ENCODE assay signal across 8 cellular contexts in the genomic region with DNA sequence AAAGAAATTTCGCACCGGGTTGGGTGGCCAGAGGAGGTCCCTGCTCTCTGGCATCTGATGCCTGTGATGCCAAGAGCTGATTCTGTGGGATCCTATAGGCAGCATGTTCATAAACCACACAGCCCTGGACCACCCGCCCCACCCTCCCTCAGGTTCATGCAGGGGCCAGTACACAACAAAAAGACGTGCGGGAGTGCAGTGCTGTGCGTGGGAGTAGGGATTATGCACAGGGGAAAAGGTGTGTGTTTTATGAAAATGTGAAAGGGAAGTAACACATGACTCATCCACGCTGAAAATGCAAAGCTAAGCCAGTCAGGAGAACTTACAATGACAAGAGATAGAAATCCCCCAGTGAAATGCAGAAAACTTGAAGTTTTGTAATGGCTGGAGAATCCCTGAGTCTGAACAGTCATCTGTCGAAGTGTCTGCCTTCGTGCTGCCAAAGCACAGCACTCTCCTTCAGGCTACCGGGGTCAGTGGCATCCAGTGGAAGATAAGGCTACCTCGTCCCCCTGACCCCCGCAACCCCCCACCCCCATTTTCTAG. TPM values are rescaled to one million over a fixed set of nuclear protein-coding genes. Genes with fewer than 3 reads are reported as not detected.
DNase-seq lines count a peak whose midpoint lies in the region; ATAC-seq and TF ChIP-seq lines count a peak whose summit lies in the region.

No MANE protein-coding gene starts in this region.

- no peak overlapping the region for H2AK5ac ChIP-seq in neuronal stem cell (ENCODE audit: low read depth, low read length)

- no peak overlapping the region for H4K8ac ChIP-seq in neuronal stem cell (ENCODE audit: low read depth, low read length)

- ATAC-seq in activated CD4-positive, CD25-positive, alpha-beta regulatory T cell treated with anti-CD3 and anti-CD28 coated beads, Interleukin-2, amount 50 U/mL, for 24 hours, result peak; percentile 50 to 73
- ATAC-seq in HG02610 (IDR thresholded peaks at IDR 0.05; ENCODE audit: unreplicated experiment), result peak; percentile 74

- no peaks in the 10 kb centered on the region for H3K79me1 ChIP-seq in neuronal stem cell (ENCODE audit: low read depth, low read length)

- peaks cover 5% of the 10 kb centered on the region for H3K36me3 Mint-ChIP-seq in endodermal cell (ENCODE audit: low read depth)

- peak overlapping the region; percentile 97 for H2AFZ ChIP-seq in neuronal stem cell (ENCODE audit: low read length)

- no peak overlapping the region for H2BK12ac ChIP-seq in neuronal stem cell (ENCODE audit: low read length)

- H3K4me3 ChIP-seq in NT2/D1 (ENCODE audit: insufficient read length, low read depth) (peak overlapping the region; percentile 58), endodermal cell (ENCODE audit: low read length) (peak overlapping the region; percentile 95), neuronal stem cell (ENCODE audit: low read length in 2 of 2) (peak overlapping the region in 1 of 2 donors; percentile 59)

- 20 to 24% methylated on average over 9 to 10 of the region's 12 CpGs for WGBS in endodermal cell (ENCODE audit: insufficient coverage in 1 of 2, insufficient read length in 1 of 2), 2 experiments
- WGBS in neuronal stem cell (ENCODE audit: extremely low coverage in 2 of 2, insufficient read length in 2 of 2, insufficient replicate concordance in 1 of 2), 2 donors, result no CpG with 5 or more reads among the region's 12 CpGs

- peak overlapping the region; percentile 96 for H3K27ac Mint-ChIP-seq in endodermal cell

- peaks cover 8% of the 10 kb centered on the region for H3K36me3 ChIP-seq in NT2/D1 (ENCODE audit: insufficient read depth, insufficient read length, low read length)
- H3K36me3 ChIP-seq in endodermal cell (ENCODE audit: control insufficient read depth, insufficient read depth, low read length), result no peaks in the 10 kb centered on the region
- H3K36me3 ChIP-seq in neuronal stem cell (replicated peaks in 1 of 2; ENCODE audit: control insufficient read depth in 2 of 2, insufficient read depth in 2 of 2, low read length in 2 of 2), result no peaks in the 10 kb centered on the region

- peak overlapping the region; percentile 83 for H3K4me3 Mint-ChIP-seq in endodermal cell

- peak overlapping the region; percentile 73 for H3K9ac ChIP-seq in NT2/D1 (ENCODE audit: insufficient read length, low read depth)
- H3K9ac ChIP-seq in endodermal cell (ENCODE audit: extremely low read depth, low read length, poor library complexity, severe bottlenecking), result peak overlapping the region; percentile 81
- no peak overlapping the region for H3K9ac ChIP-seq in neuronal stem cell (ENCODE audit: low read depth, low read length, poor library complexity)

- H3K27ac ChIP-seq in endodermal cell (ENCODE audit: low read depth, low read length) (no peak overlapping the region), neuronal stem cell (replicated peaks; ENCODE audit: low read length) (peak overlapping the region; percentile 78)

- H3K9me3 Mint-ChIP-seq in endodermal cell, result peaks cover 3% of the 10 kb centered on the region

- H3K4me1 ChIP-seq in NT2/D1 (ENCODE audit: insufficient read depth, insufficient read length), result peaks cover 4% of the 10 kb centered on the region
- peaks cover 21% of the 10 kb centered on the region for H3K4me1 ChIP-seq in endodermal cell (ENCODE audit: control insufficient read depth, insufficient read depth, low read length)
- peaks cover 15 to 21% of the 10 kb centered on the region in 2 donors for H3K4me1 ChIP-seq in neuronal stem cell (ENCODE audit: control insufficient read depth in 2 of 2, insufficient read depth in 1 of 2, low read depth in 1 of 2, low read length in 2 of 2)

- no peak overlapping the region for H3K23ac ChIP-seq in neuronal stem cell (ENCODE audit: low read depth, low read length, poor library complexity)

- no peak for DNase-seq in activated CD4-positive, CD25-positive, alpha-beta regulatory T cell (lab: John Stamatoyannopoulos, UW)
- DNase-seq in NT2/D1 (ENCODE audit: low read depth, low spot score) (no peak), endodermal cell (peak; percentile 56), neuronal stem cell (ENCODE audit: low spot score) (no peak), NCI-H510A (lab: John Stamatoyannopoulos, UW) (no peak), NCI-H2107 (lab: John Stamatoyannopoulos, UW) (no peak)

- peak overlapping the region; percentile 41 for H3K4me2 ChIP-seq in neuronal stem cell (ENCODE audit: insufficient read depth, low read length, poor library complexity, severe bottlenecking)

- no peak overlapping the region for H4K91ac ChIP-seq in neuronal stem cell (ENCODE audit: low read depth, low read length, poor library complexity)

- no peak overlapping the region for H3K4ac ChIP-seq in neuronal stem cell (ENCODE audit: low read length)

- H3K18ac ChIP-seq in neuronal stem cell (ENCODE audit: low read length), result peak overlapping the region; percentile 49

- H3K14ac ChIP-seq in neuronal stem cell (ENCODE audit: low read length), result no peak overlapping the region

- H3K9me3 ChIP-seq in NT2/D1 (ENCODE audit: insufficient read depth, low read length), result no peaks in the 10 kb centered on the region; the same call in 1 of the 2 replicates
- no peaks in the 10 kb centered on the region for H3K9me3 ChIP-seq in endodermal cell (ENCODE audit: control insufficient read depth, low read length)
- H3K9me3 ChIP-seq in neuronal stem cell (replicated peaks in 1 of 2; ENCODE audit: control insufficient read depth in 2 of 2, insufficient read depth in 1 of 2, low read depth in 1 of 2, low read length in 2 of 2), result no peaks in the 10 kb centered on the region

- H3K4me1 Mint-ChIP-seq in endodermal cell, result peaks cover 59% of the 10 kb centered on the region

- no peak for TF ChIP-seq CTCF in endodermal cell (conservative IDR thresholded peaks at IDR 0.05)

- no peak overlapping the region for H2BK5ac ChIP-seq in neuronal stem cell (ENCODE audit: low read length)

- no peaks in the 10 kb centered on the region for H3K27me3 Mint-ChIP-seq in endodermal cell (ENCODE audit: insufficient read depth)

- H2BK120ac ChIP-seq in neuronal stem cell (ENCODE audit: low read depth, low read length), result no peak overlapping the region

- H3K27me3 ChIP-seq in NT2/D1 (ENCODE audit: insufficient read depth, insufficient read length) (no peaks in the 10 kb centered on the region), endodermal cell (ENCODE audit: control insufficient read depth, insufficient read depth, low read length, poor library complexity, severe bottlenecking) (no peaks in the 10 kb centered on the region), neuronal stem cell (ENCODE audit: control insufficient read depth in 3 of 3, insufficient read depth in 3 of 3, low read depth in 1 of 3, low read length in 3 of 3) (no peaks in the 10 kb centered on the region)

- no peak overlapping the region for H2BK15ac ChIP-seq in neuronal stem cell (ENCODE audit: low read length)

RNA-seq across cellular contexts. Expression of gene KIAA1217, which starts 1.1 kb away (rescaled TPM):
- total RNA-seq in endodermal cell, result 10 to 100 TPM; 25.4 to 27.2 TPM
- polyA plus RNA-seq in endodermal cell (2013, experiment 1 of 2), result 9.4 TPM
- polyA plus RNA-seq in endodermal cell (2013, experiment 2 of 2), result 10.4 TPM
- polyA plus RNA-seq in neuronal stem cell (2013, experiment 1 of 2), result 5.6 TPM
- 5.9 TPM for polyA plus RNA-seq in neuronal stem cell (2013, experiment 2 of 2)
